ENCODE assay signal across 8 cellular contexts in genomic region chr12:991350-992278, GRCh38. TPM values are rescaled to one million over a fixed set of nuclear protein-coding genes. Genes with fewer than 3 reads are reported as not detected.
DNase-seq lines count a peak whose midpoint lies in the region; TF ChIP-seq lines count a peak whose summit lies in the region.

No MANE protein-coding gene starts in this region.

- H3K36me3 ChIP-seq in smooth muscle cell (ENCODE audit: low read depth), result no peaks in the 10 kb centered on the region

- H3K4me2 ChIP-seq in smooth muscle cell, result peak overlapping the region; percentile 86

- H3K9me3 ChIP-seq in smooth muscle cell (replicated peaks; ENCODE audit: low read depth), result no peaks in the 10 kb centered on the region

- peaks cover 54% of the 10 kb centered on the region for H3K79me2 ChIP-seq in smooth muscle cell (ENCODE audit: low read depth)

- H2AFZ ChIP-seq in smooth muscle cell (ENCODE audit: low read depth), result peak overlapping the region; percentile 80

- H3K9ac ChIP-seq in smooth muscle cell (ENCODE audit: low read depth), result peak overlapping the region; percentile 88

- H4K20me1 ChIP-seq in smooth muscle cell (ENCODE audit: low read depth), result peaks cover 33% of the 10 kb centered on the region

- H3K4me3 ChIP-seq in smooth muscle cell, result peak overlapping the region; percentile 95

- 0 out of 2 replicates have a peak, but pooled peaks cover 7% of the 10 kb centered on the region for H3K36me3 Mint-ChIP-seq in HFFc6 (ENCODE audit: low read depth)
- H3K36me3 Mint-ChIP-seq in brain, result peaks cover 14% of the 10 kb centered on the region
- no peaks in the 10 kb centered on the region for H3K36me3 Mint-ChIP-seq in immature natural killer cell

- no peaks in the 10 kb centered on the region for H3K27me3 ChIP-seq in smooth muscle cell (ENCODE audit: low read depth)

- DNase-seq in DMS53 (lab: John Stamatoyannopoulos, UW) (peak; percentile 62), DMS53 treated with DMSO at 0.1 percent for 48 hours (lab: John Stamatoyannopoulos, UW; ENCODE audit: unreplicated experiment) (no peak), HFFc6 (no peak), NCI-H526 treated with DMSO at 0.1 percent for 48 hours (lab: John Stamatoyannopoulos, UW) (peak; percentile 66), immature natural killer cell (no peak), smooth muscle cell (lab: John Stamatoyannopoulos, UW; ENCODE audit: unreplicated experiment) (no peak), SIG-M5 (lab: John Stamatoyannopoulos, UW) (no peak)

- H3K4me1 ChIP-seq in smooth muscle cell (ENCODE audit: low read depth), result peaks cover 28% of the 10 kb centered on the region

- H3F3A ChIP-seq in smooth muscle cell (ENCODE audit: low read depth), result peaks cover 9% of the 10 kb centered on the region

- TF ChIP-seq CTCF in HFFc6 (IDR thresholded peaks at IDR 0.05), result no peak
- TF ChIP-seq CTCF in brain (conservative IDR thresholded peaks at IDR 0.05), result no peak
- TF ChIP-seq CTCF in smooth muscle cell (IDR thresholded peaks at IDR 0.05; ENCODE audit: borderline replicate concordance, insufficient read depth, poor library complexity, severe bottlenecking), result no peak

- H3K27me3 Mint-ChIP-seq in HFFc6 (ENCODE audit: insufficient read depth), result no peaks in the 10 kb centered on the region; the same call in 1 of the 2 replicates
- H3K27me3 Mint-ChIP-seq in brain, result peaks cover 10% of the 10 kb centered on the region
- H3K27me3 Mint-ChIP-seq in immature natural killer cell (ENCODE audit: low read depth in 3 of 3), result peaks cover 14 to 25% (median 20%) of the 10 kb centered on the region in 3 donors

- H3K27ac Mint-ChIP-seq in HFFc6 (peak overlapping the region; percentile 85), brain (peak overlapping the region; percentile 94 to 97 (median 96)), immature natural killer cell (peak overlapping the region; percentile 80 to 97 (median 92))

- 4% methylated on average over 25 of the region's 48 CpGs for WGBS in smooth muscle cell (ENCODE audit: low lambda C conversion rate)

- H3K9me3 Mint-ChIP-seq in HFFc6, result no peaks in the 10 kb centered on the region
- H3K9me3 Mint-ChIP-seq in brain, result no peaks in the 10 kb centered on the region
- no peaks in the 10 kb centered on the region for H3K9me3 Mint-ChIP-seq in immature natural killer cell

- H3K4me3 Mint-ChIP-seq in HFFc6 (peak overlapping the region; percentile 93), brain (peak overlapping the region; percentile 96 to 99 (median 98)), immature natural killer cell (peak overlapping the region; percentile 87 to 98 (median 93))

- H3K4me1 Mint-ChIP-seq in HFFc6 (ENCODE audit: low read depth), result peaks cover 64% of the 10 kb centered on the region
- peaks cover 58% of the 10 kb centered on the region for H3K4me1 Mint-ChIP-seq in brain
- H3K4me1 Mint-ChIP-seq in immature natural killer cell, result peaks cover 27 to 37% of the 10 kb centered on the region in 2 donors

- H3K27ac ChIP-seq in smooth muscle cell (ENCODE audit: low read depth), result peak overlapping the region; percentile 92

RNA-seq across cellular contexts. Expression of gene ERC1, which starts 0.6 kb away (rescaled TPM):
- 10 to 100 TPM; 44.1 to 48.9 (median 47.9) TPM for total RNA-seq in HFFc6 (2021; fragmentation: NEBNext Ultra II Directional; extraction: Animal tissue kit (Norgen Biotek cat#: 25700))
- polyA plus RNA-seq in brain (ENCODE audit: insufficient read depth, low read depth, low replicate concordance), result 21.3 TPM
- 10 to 100 TPM in 1 of 3 donors, 1 to 10 TPM in 2; 1.7 to 14.0 (median 5.4) TPM for polyA plus RNA-seq in immature natural killer cell
- total RNA-seq in smooth muscle cell, result 17.6 and 39.2 TPM in 2 replicates
- polyA plus RNA-seq in smooth muscle cell, result 13.8 and 22.9 TPM in 2 replicates

RNA-seq across cellular contexts. Expression of gene RAD52, which starts 42.1 kb away (rescaled TPM):
- total RNA-seq in HFFc6 (2021; fragmentation: NEBNext Ultra II Directional; extraction: Animal tissue kit (Norgen Biotek cat#: 25700)), result 10 to 100 TPM in 2 of 6 experiments, 1 to 10 TPM in 4; 8.6 to 10.9 (median 9.2) TPM
- polyA plus RNA-seq in brain (ENCODE audit: insufficient read depth, low read depth, low replicate concordance) (5.9 TPM), immature natural killer cell (1 to 10 TPM in 2 of 3 donors, under 1 TPM in 1; 0.11 to 6.0 (median 4.9) TPM), smooth muscle cell (2.8 and 4.4 TPM in 2 replicates)
- 5.8 and 15.1 TPM in 2 replicates for total RNA-seq in smooth muscle cell

Comparison
In these comparisons a context has a peak if more than half of its experiments do, and no peak if none do; other contexts are left out.
1. DNase-seq: peak in DMS53 (single experiment) and NCI-H526 treated with DMSO at 0.1 percent for 48 hours (single experiment); none in DMS53 treated with DMSO at 0.1 percent for 48 hours (single experiment), HFFc6 (single experiment), immature natural killer cell (0 of 3), smooth muscle cell (single experiment) and SIG-M5 (single experiment).
2. Peak in every context shown above with its lines, with median percentiles within 50 percentile points of each other: H3K27ac Mint-ChIP-seq and H3K4me3 Mint-ChIP-seq.